In the genomic region with DNA sequence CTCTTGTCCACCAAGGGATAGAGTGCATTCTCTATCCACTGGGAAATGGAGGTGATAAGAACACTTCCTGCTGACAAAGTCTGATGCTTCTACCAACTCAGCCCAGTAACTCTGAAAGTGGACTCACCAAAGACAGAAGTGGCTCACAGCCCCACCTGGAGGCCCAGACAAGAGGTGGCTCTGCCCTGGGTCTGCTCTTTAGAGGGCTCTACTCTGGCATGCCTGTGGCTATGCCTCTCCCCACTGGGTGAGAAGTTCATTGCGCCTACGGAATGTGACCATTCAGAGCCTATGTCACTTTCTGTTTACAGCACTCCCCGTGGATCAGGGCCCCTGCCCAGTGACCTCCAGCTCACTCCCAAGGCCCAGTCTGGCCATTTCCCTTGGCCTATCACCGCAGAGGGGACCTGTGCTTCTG, we compare ENCODE assay signal across 14 cellular contexts. TPM values are rescaled to one million over a fixed set of nuclear protein-coding genes. Genes with fewer than 3 reads are reported as not detected.
DNase-seq lines count a peak whose midpoint lies in the region; ATAC-seq and TF ChIP-seq lines count a peak whose summit lies in the region.
"Had no signal": no experiment of that assay in that cellular context is flagged by ENCODE, and none has a peak within 500 bp of the region (broad histone marks: within the 10 kb centered on the region; RNA-seq: fewer than 3 reads in every experiment).

No MANE protein-coding gene starts in this region.

- H3K4me1 ChIP-seq in cardiac muscle cell (ENCODE audit: low read depth) (no peaks in the 10 kb centered on the region), RWPE2 (ENCODE audit: insufficient read depth, poor library complexity, severe bottlenecking) (peaks cover 18% of the 10 kb centered on the region)
- H3K4me1 ChIP-seq: BE2C had no signal

- intact Hi-C loops in left ventricle myocardium superior (cut with micrococcal nuclease): no loop called here

- H3K9me3 ChIP-seq in cardiac muscle cell (ENCODE audit: low read depth) (no peaks in the 10 kb centered on the region), RWPE2 (ENCODE audit: severe bottlenecking) (no peaks in the 10 kb centered on the region)
- H3K9me3 ChIP-seq: BE2C had no signal

- no peak overlapping the region for H3K27ac ChIP-seq in cardiac muscle cell
- H3K27ac ChIP-seq in RWPE2 (ENCODE audit: poor library complexity, severe bottlenecking): no peak overlapping the region
- H3K27ac ChIP-seq: hepatocyte had no signal

- H3K27me3 ChIP-seq in cardiac muscle cell: no peaks in the 10 kb centered on the region
- H3K27me3 ChIP-seq in RWPE2 (ENCODE audit: insufficient read depth, poor library complexity, severe bottlenecking): no peaks in the 10 kb centered on the region
- H3K27me3 ChIP-seq: hepatocyte had no signal

- DNase-seq in cardiac muscle cell (ENCODE audit: low read depth in 1 of 2, low spot score in 1 of 2) (no peak), left ventricle myocardium superior (no peak), RWPE2 (ENCODE audit: low spot score) (no peak), foreskin fibroblast (peak in 1 of 2 donors; percentile 22), GOT3 (lab: John Stamatoyannopoulos, UW) (no peak), DMS114 treated with DMSO at 0.1 percent for 48 hours (lab: John Stamatoyannopoulos, UW; ENCODE audit: unreplicated experiment) (no peak)
- DNase-seq: activated naive CD4-positive, alpha-beta T cell treated with Interleukin-2 at 50 U/mL for 16 hours; BE2C; dermis blood vessel endothelial cell; NCI-H526; right cardiac atrium had no signal

- ATAC-seq in left ventricle myocardium superior: no peak
- no peak for ATAC-seq in RWPE2 (ENCODE audit: low read depth)
- ATAC-seq in GM21529 (IDR thresholded peaks at IDR 0.05; ENCODE audit: unreplicated experiment): no peak
- ATAC-seq in GM19395 (IDR thresholded peaks at IDR 0.05; ENCODE audit: unreplicated experiment): no peak
- ATAC-seq: right cardiac atrium had no signal

- H3K36me3 ChIP-seq in cardiac muscle cell (no peaks in the 10 kb centered on the region), RWPE2 (ENCODE audit: low read depth) (no peaks in the 10 kb centered on the region)
- H3K36me3 ChIP-seq: BE2C had no signal

- H3K4me3 ChIP-seq in cardiac muscle cell (no peak overlapping the region), RWPE2 (ENCODE audit: severe bottlenecking) (no peak overlapping the region), foreskin fibroblast (ENCODE audit: low read depth in 1 of 2, low read length in 2 of 2) (no peak overlapping the region)
- H3K4me3 ChIP-seq: hepatocyte had no signal

- TF ChIP-seq CTCF in cardiac muscle cell (IDR thresholded peaks at IDR 0.05; ENCODE audit: low read depth, low read length): peak; percentile 30
- TF ChIP-seq CTCF in RWPE2 (IDR thresholded peaks at IDR 0.05; ENCODE audit: poor library complexity, severe bottlenecking): peak; percentile 12
- TF ChIP-seq CTCF in foreskin fibroblast (IDR thresholded peaks at IDR 0.05; ENCODE audit: low read depth, low read length): peak; percentile 22

RNA-seq across cellular contexts. Expression of a gene that starts 13.5 kb away (rescaled TPM):
- total RNA-seq in cardiac muscle cell: 0.25 and 0.69 TPM in 2 replicates
- polyA plus RNA-seq in cardiac muscle cell: 0.17 and 0.49 TPM in 2 replicates
- total RNA-seq in left ventricle myocardium superior: not detected
- total RNA-seq: dermis blood vessel endothelial cell had no signal
- polyA plus RNA-seq: right cardiac atrium had no signal
